Comparison of ENCODE assay signal across 33 cellular contexts in genomic region chr5:57054135-57054534, GRCh38.
"Had no signal": no experiment of that assay in that cellular context is flagged by ENCODE, and none has a peak within 500 bp of the region (broad histone marks: within the 10 kb centered on the region; RNA-seq: fewer than 3 reads in every experiment).

No MANE protein-coding gene starts in this region.

- DNase-seq: activated CD4-positive, alpha-beta T cell treated with anti-CD3 and anti-CD28 coated beads for 1 hour; activated CD4-positive, alpha-beta T cell treated with anti-CD3 and anti-CD28 coated beads, Interleukin-2, amount 10 ng/mL, durations not matched to agents 24 days and 14 days; activated CD4-positive, alpha-beta T cell treated with anti-CD3 and anti-CD28 coated beads, Interleukin-2, amount 50 U/mL, for 48 hours; activated CD4-positive, CD25-positive, alpha-beta regulatory T cell; activated CD8-positive, alpha-beta T cell treated with anti-CD3 and anti-CD28 coated beads, Interleukin-2, amount 10 ng/mL, durations not matched to agents 7 days and 5 days; activated gamma-delta T cell treated with Interleukin-2 at 50 U/mL for 16 hours; activated naive CD4-positive, alpha-beta T cell treated with anti-CD3 and anti-CD28 coated beads for 36 hours; activated T-cell treated with anti-CD3 and anti-CD28 coated beads, Interleukin-2, amount 50 U/mL, for 24 hours; adrenal gland; anterior cingulate cortex; caudate nucleus; cerebellar nuclear complex; MM.1S; MV-4-11; NCI-H1092; NCI-H1436 treated with DMSO at 0.1 percent for 48 hours; NCI-H1694 treated with DMSO at 0.1 percent for 48 hours; NCI-H2029; NCI-H2171; NCI-H510A; NCI-H526; NCI-H748 treated with DMSO at 0.1 percent for 48 hours; NK-92 treated with Interleukin-12 subunit alpha and Interleukin-12 subunit beta, amount 100 ng/mL, for 24 hours; PC-3; SW 1271; T1000; WERI-Rb-1 had no signal

- H3K36me3 Mint-ChIP-seq: activated naive CD4-positive, alpha-beta T cell treated with anti-CD3 and anti-CD28 coated beads, Interleukin-2, amount 50 U/mL, for 72 hours; brain had no signal

- H3K9me3 Mint-ChIP-seq: activated CD4-positive, alpha-beta T cell treated with anti-CD3 and anti-CD28 coated beads, Interleukin-2, amount 10 ng/mL, durations not matched to agents 24 days and 14 days; activated naive CD4-positive, alpha-beta T cell treated with anti-CD3 and anti-CD28 coated beads for 36 hours; activated naive CD4-positive, alpha-beta T cell treated with anti-CD3 and anti-CD28 coated beads, Interleukin-2, amount 50 U/mL, for 72 hours; activated T-cell treated with anti-CD3 and anti-CD28 coated beads, Interleukin-2, amount 50 U/mL, for 24 hours; activated T-helper 2 cell treated with anti-CD3 and anti-CD28 coated beads, Interferon-gamma antibody, Interleukin-2, Interleukin-4, amounts not matched to agents 10 μg/mL and 5 μg/mL and 100 μg/mL, durations not matched to agents 14 hours and 24 hours and 36 hours; brain had no signal

- ATAC-seq: activated CD8-positive, alpha-beta T cell treated with anti-CD3 and anti-CD28 coated beads, Interleukin-2, amount 10 ng/mL, durations not matched to agents 7 days and 5 days; activated naive CD4-positive, alpha-beta T cell treated with anti-CD3 and anti-CD28 coated beads, Interleukin-2, amount 50 U/mL, for 72 hours; PC-3; Right ventricle myocardium inferior had no signal

- H3K4me2 ChIP-seq: KMS-11 had no signal

- H3K9ac ChIP-seq: KMS-11 had no signal

- H3K27ac ChIP-seq: adrenal gland, KMS-11, RWPE1, WERI-Rb-1 had no signal

- H3K4me1 ChIP-seq: adrenal gland had no signal

- H3K27ac Mint-ChIP-seq: activated CD4-positive, alpha-beta T cell treated with anti-CD3 and anti-CD28 coated beads, Interleukin-2, amount 10 ng/mL, durations not matched to agents 24 days and 14 days; activated CD8-positive, alpha-beta T cell treated with anti-CD3 and anti-CD28 coated beads, Interleukin-2, amount 10 ng/mL, durations not matched to agents 7 days and 5 days; activated naive CD4-positive, alpha-beta T cell treated with anti-CD3 and anti-CD28 coated beads for 36 hours; activated T-cell treated with anti-CD3 and anti-CD28 coated beads, Interleukin-2, amount 50 U/mL, for 24 hours; activated T-helper 2 cell treated with anti-CD3 and anti-CD28 coated beads, Interferon-gamma antibody, Interleukin-2, Interleukin-4, amounts not matched to agents 10 μg/mL and 5 μg/mL and 100 μg/mL, durations not matched to agents 14 hours and 24 hours and 36 hours had no signal

- H3K4me3 Mint-ChIP-seq: activated CD4-positive, alpha-beta T cell treated with anti-CD3 and anti-CD28 coated beads, Interleukin-2, amount 10 ng/mL, durations not matched to agents 24 days and 14 days; activated CD8-positive, alpha-beta T cell treated with anti-CD3 and anti-CD28 coated beads, Interleukin-2, amount 10 ng/mL, durations not matched to agents 7 days and 5 days; activated naive CD4-positive, alpha-beta T cell treated with anti-CD3 and anti-CD28 coated beads for 36 hours; activated T-cell treated with anti-CD3 and anti-CD28 coated beads, Interleukin-2, amount 50 U/mL, for 24 hours; brain had no signal

- H3K4me1 Mint-ChIP-seq: activated CD4-positive, alpha-beta T cell treated with anti-CD3 and anti-CD28 coated beads, Interleukin-2, amount 10 ng/mL, durations not matched to agents 24 days and 14 days; brain had no signal

- H3K4me3 ChIP-seq: adrenal gland had no signal

- H3K9me3 ChIP-seq: adrenal gland had no signal

- H3K36me3 ChIP-seq: adrenal gland, WERI-Rb-1 had no signal
